Comparison of ENCODE assay signal across 8 cellular contexts in the genomic region with DNA sequence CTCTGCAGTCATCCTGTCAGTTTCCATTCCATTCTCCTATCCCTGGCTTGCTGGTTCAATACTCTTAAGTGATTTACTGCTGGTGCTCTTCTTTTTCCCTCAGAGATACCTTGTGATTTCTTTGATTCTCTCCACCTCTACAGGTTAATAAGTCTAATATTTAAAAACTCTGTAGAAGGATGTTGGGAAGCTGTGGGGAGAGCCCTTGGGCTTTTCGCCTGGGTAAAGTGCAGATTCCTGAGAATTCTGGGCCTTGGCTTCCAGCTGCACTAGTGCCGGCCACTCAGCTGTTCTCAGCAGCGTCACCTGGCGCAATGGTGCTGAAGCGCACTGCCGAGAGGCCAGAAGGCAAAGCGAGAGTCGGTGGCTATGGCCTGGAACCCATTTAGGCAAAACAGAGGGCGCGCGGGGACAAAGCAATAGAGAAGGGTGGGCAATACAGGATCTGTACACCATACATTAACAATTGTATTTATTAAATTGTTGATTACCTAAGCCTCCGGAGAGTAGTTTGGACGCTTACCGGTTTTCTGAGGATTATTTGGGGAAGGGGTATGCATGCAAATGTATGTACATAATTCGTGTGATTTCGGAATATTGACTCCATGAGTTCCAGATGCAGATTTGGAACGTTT.
A peak's percentile ranks its signal among the peaks of the same experiment; 100 is the strongest.
DNase-seq lines count a peak whose midpoint lies in the region; ATAC-seq and TF ChIP-seq lines count a peak whose summit lies in the region.
"Not testable (repeated sequence)": the region's sequence is repeated elsewhere in the genome, so short reads cannot be mapped to it uniquely, and the experiment has no call there.

No MANE protein-coding gene starts in this region.

- not testable (repeated sequence) for H3K4me1 ChIP-seq in RWPE2 (ENCODE audit: insufficient read depth, poor library complexity, severe bottlenecking); cardiac muscle cell (ENCODE audit: low read depth); right lobe of liver

- 35% methylated on average over 4 of the region's 17 CpGs for WGBS in right lobe of liver (ENCODE audit: insufficient coverage, low coverage, low lambda C conversion rate, missing lambda C conversion rate)

- CTCF ChIA-PET in BJ (lab: Yijun Ruan, JAX), result not testable (repeated sequence)

- DNase-seq in BJ (ENCODE audit: low read depth); RWPE2 (ENCODE audit: low spot score); choroid plexus epithelial cell (ENCODE audit: low read depth); cardiac muscle cell (ENCODE audit: low read depth in 1 of 2, low spot score in 1 of 2); right lobe of liver: not testable (repeated sequence)
- DNase-seq in retina, result peak; percentile 24

- H3K4me3 ChIP-seq in BJ (ENCODE audit: low read depth, low read length); RWPE2 (ENCODE audit: severe bottlenecking); choroid plexus epithelial cell (ENCODE audit: low read depth, low read length); cardiac muscle cell; right lobe of liver: not testable (repeated sequence)

- intact Hi-C loops in right lobe of liver (cut with DNase I), result not testable (repeated sequence)

- POLR2A ChIA-PET in BJ (lab: Charles Lee), result not testable (repeated sequence)

- not testable (repeated sequence) for TF ChIP-seq POLR2A in right lobe of liver (IDR thresholded peaks at IDR 0.05)

- TF ChIP-seq CTCF in BJ (IDR thresholded peaks at IDR 0.05; ENCODE audit: insufficient read depth, low read depth, low read length), result peak; percentile 25; the same call in 1 of the 2 replicates
- not testable (repeated sequence) for TF ChIP-seq CTCF in RWPE2 (IDR thresholded peaks at IDR 0.05; ENCODE audit: poor library complexity, severe bottlenecking); right lobe of liver (IDR thresholded peaks at IDR 0.05)
- peak; percentile 25 for TF ChIP-seq CTCF in choroid plexus epithelial cell (conservative IDR thresholded peaks at IDR 0.05; ENCODE audit: low read depth, low read length)
- peak; percentile 33 for TF ChIP-seq CTCF in cardiac muscle cell (IDR thresholded peaks at IDR 0.05; ENCODE audit: low read depth, low read length)

- not testable (repeated sequence) for H3K27ac ChIP-seq in RWPE2 (ENCODE audit: poor library complexity, severe bottlenecking); cardiac muscle cell; right lobe of liver

- H3K9me3 ChIP-seq in RWPE2 (ENCODE audit: severe bottlenecking); cardiac muscle cell (ENCODE audit: low read depth); right lobe of liver: not testable (repeated sequence)

- ATAC-seq in GM21529 (IDR thresholded peaks at IDR 0.05; ENCODE audit: unreplicated experiment) (peak; percentile 64), HG03354 (IDR thresholded peaks at IDR 0.05; ENCODE audit: poor library complexity, severe bottlenecking, unreplicated experiment) (peak; percentile 66), RWPE2 (ENCODE audit: low read depth) (0 out of 3 replicates have a peak, but pooled peaks have one; percentile 31), right lobe of liver (peak; percentile 76 to 83 (median 80))

- H3K27me3 ChIP-seq in BJ (ENCODE audit: control insufficient read depth, insufficient read depth, low read length); RWPE2 (ENCODE audit: insufficient read depth, poor library complexity, severe bottlenecking); cardiac muscle cell; right lobe of liver: not testable (repeated sequence)

- H3K36me3 ChIP-seq in BJ (ENCODE audit: control insufficient read depth, insufficient read depth, low read length); RWPE2 (ENCODE audit: low read depth); cardiac muscle cell; right lobe of liver: not testable (repeated sequence)
